In genomic region chr18:13801260-13801601, GRCh38 we compare ENCODE assay signal across 1 cellular context.
TF ChIP-seq lines count a peak whose summit lies in the region.

No MANE protein-coding gene starts in this region.

TF ChIP-seq in GM23338, 12 proteins besides CTCF, POLR2A, EP300 and RAD21 (continued from another document):
- TF ChIP-seq ZNF462 (CRISPR knock-in tag; IDR thresholded peaks at IDR 0.05) (no peak), REST (IDR thresholded peaks at IDR 0.05; ENCODE audit: unreplicated experiment) (no peak), CREB1 (CRISPR knock-in tag; IDR thresholded peaks at IDR 0.05; ENCODE audit: low read depth) (no peak), NANOG (IDR thresholded peaks at IDR 0.05; ENCODE audit: borderline replicate concordance) (no peak)
TF ChIP-seq in GM23338: peak in this region for 0.
